In genomic region chr9:16817002-16817401, GRCh38 we compare ENCODE assay signal across 17 cellular contexts. TPM values are rescaled to one million over a fixed set of nuclear protein-coding genes. Genes with fewer than 3 reads are reported as not detected.
A peak's percentile ranks its signal among the peaks of the same experiment; 100 is the strongest.
DNase-seq lines count a peak whose midpoint lies in the region; ATAC-seq and TF ChIP-seq lines count a peak whose summit lies in the region.
"Had no signal": no experiment of that assay in that cellular context is flagged by ENCODE, and none has a peak within 500 bp of the region (broad histone marks: within the 10 kb centered on the region; RNA-seq: fewer than 3 reads in every experiment).

No MANE protein-coding gene starts in this region.

- CTCF ChIA-PET in PC-3 (lab: Charles Lee) = no interaction called here

- H3K9me2 ChIP-seq in GM23338 (ENCODE audit: insufficient read depth) (no peaks in the 10 kb centered on the region), hepatocyte (replicated peaks; ENCODE audit: insufficient read depth) (no peaks in the 10 kb centered on the region), PC-3 (replicated peaks; ENCODE audit: low read length) (no peaks in the 10 kb centered on the region)

- TF ChIP-seq POLR2A in Peyer's patch (IDR thresholded peaks at IDR 0.05) = no peak

- H4K20me1 ChIP-seq in GM23338 (replicated peaks; ENCODE audit: insufficient read depth) (no peaks in the 10 kb centered on the region), osteoblast (ENCODE audit: insufficient read depth, low read length) (peaks cover 17% of the 10 kb centered on the region), hepatocyte (ENCODE audit: insufficient read depth, poor library complexity, severe bottlenecking) (no peaks in the 10 kb centered on the region), PC-3 (ENCODE audit: low read length) (no peaks in the 10 kb centered on the region)

- TF ChIP-seq CTCF in GM23338 (conservative IDR thresholded peaks at IDR 0.05; ENCODE audit: low read depth in 2 of 2) (no peak), osteoblast (IDR thresholded peaks at IDR 0.05; ENCODE audit: extremely low read depth, low read depth, low read length) (no peak), hepatocyte (IDR thresholded peaks at IDR 0.05; ENCODE audit: poor library complexity) (no peak), PC-3 (conservative IDR thresholded peaks at IDR 0.05; ENCODE audit: low read depth, low read length) (no peak), Peyer's patch (IDR thresholded peaks at IDR 0.05) (no peak)

- peak overlapping the region; percentile 17; the same call in 1 of the 2 replicates for H3K4me2 ChIP-seq in GM23338
- no peak overlapping the region for H3K4me2 ChIP-seq in osteoblast (ENCODE audit: insufficient read depth, low read length)
- H3K4me2 ChIP-seq in hepatocyte = no peak overlapping the region
- no peak overlapping the region for H3K4me2 ChIP-seq in PC-3 (ENCODE audit: low read length)
- H3K4me2 ChIP-seq: BLaER1 treated with 17β-estradiol and CSF1 and Interleukin-3, amounts not matched to agents 10 nM and 100 nM had no signal

- peaks cover 29% of the 10 kb centered on the region for H3K4me1 ChIP-seq in GM23338 (ENCODE audit: insufficient read depth)
- H3K4me1 ChIP-seq in HUES6 (ENCODE audit: control insufficient read depth, insufficient read depth, low read length) = peaks cover 32% of the 10 kb centered on the region
- H3K4me1 ChIP-seq in osteoblast (ENCODE audit: insufficient read depth, low read length) = peaks cover 6% of the 10 kb centered on the region
- peaks cover 15% of the 10 kb centered on the region for H3K4me1 ChIP-seq in hepatocyte (ENCODE audit: insufficient read depth)
- H3K4me1 ChIP-seq in PC-3 (ENCODE audit: insufficient read depth, low read length) = no peaks in the 10 kb centered on the region
- no peaks in the 10 kb centered on the region for H3K4me1 ChIP-seq in Peyer's patch
- H3K4me1 ChIP-seq: BLaER1 treated with 17β-estradiol and CSF1 and Interleukin-3, amounts not matched to agents 10 nM and 100 nM had no signal

- peak overlapping the region; percentile 33; the same call in 1 of the 2 replicates for H3K27ac ChIP-seq in GM23338 (ENCODE audit: low read depth)
- 0 out of 2 replicates have a peak overlapping the region, but pooled peaks have one; percentile 22 for H3K27ac ChIP-seq in HUES6 (ENCODE audit: low read depth, low read length)
- no peak overlapping the region for H3K27ac ChIP-seq in osteoblast (ENCODE audit: low read depth, low read length)
- H3K27ac ChIP-seq in hepatocyte = no peak overlapping the region
- H3K27ac ChIP-seq in PC-3 (ENCODE audit: low read length) = no peak overlapping the region
- H3K27ac ChIP-seq in Peyer's patch = no peak overlapping the region
- H3K27ac ChIP-seq: BLaER1 treated with 17β-estradiol and CSF1 and Interleukin-3, amounts not matched to agents 10 nM and 100 nM had no signal

- H3K4me3 ChIP-seq in GM23338 = no peak overlapping the region
- no peak overlapping the region for H3K4me3 ChIP-seq in HUES6 (ENCODE audit: low read depth, low read length)
- no peak overlapping the region for H3K4me3 ChIP-seq in osteoblast (ENCODE audit: insufficient read depth, low read length)
- no peak overlapping the region for H3K4me3 ChIP-seq in hepatocyte
- no peak overlapping the region for H3K4me3 ChIP-seq in PC-3 (ENCODE audit: low read length)
- H3K4me3 ChIP-seq in Peyer's patch = no peak overlapping the region
- H3K4me3 ChIP-seq: BLaER1 treated with 17β-estradiol and CSF1 and Interleukin-3, amounts not matched to agents 10 nM and 100 nM; GM12878; K562 had no signal

- H3K9ac ChIP-seq in HUES6 (ENCODE audit: low read length) = no peak overlapping the region
- H3K9ac ChIP-seq in PC-3 (ENCODE audit: low read length) = no peak overlapping the region
- H3K9ac ChIP-seq: BLaER1 treated with 17β-estradiol and CSF1 and Interleukin-3, amounts not matched to agents 10 nM and 100 nM had no signal

- BruUV-seq in PC-3 (replicated peaks; lab: Mats Ljungman, UMichigan) = no TSS peak

- no peaks in the 10 kb centered on the region for H3K9me3 Mint-ChIP-seq in GM23338

- no peak overlapping the region for H3K4me3 Mint-ChIP-seq in GM23338
- H3K4me3 Mint-ChIP-seq: CD4-positive, CD25-positive, alpha-beta regulatory T cell had no signal

- H3K27me3 ChIP-seq in GM23338 (ENCODE audit: insufficient read depth) = no peaks in the 10 kb centered on the region
- H3K27me3 ChIP-seq in HUES6 (ENCODE audit: control insufficient read depth, insufficient read depth, low read length) = no peaks in the 10 kb centered on the region
- H3K27me3 ChIP-seq in osteoblast (ENCODE audit: insufficient read depth, low read length) = no peaks in the 10 kb centered on the region
- no peaks in the 10 kb centered on the region for H3K27me3 ChIP-seq in hepatocyte
- H3K27me3 ChIP-seq in PC-3 (ENCODE audit: low read length) = no peaks in the 10 kb centered on the region
- no peaks in the 10 kb centered on the region for H3K27me3 ChIP-seq in Peyer's patch
- H3K27me3 ChIP-seq: BLaER1 treated with 17β-estradiol and CSF1 and Interleukin-3, amounts not matched to agents 10 nM and 100 nM had no signal

- peaks cover 7% of the 10 kb centered on the region; the same call in 2 of the 3 replicates for H3K36me3 Mint-ChIP-seq in GM23338 (ENCODE audit: low read depth)
- H3K36me3 Mint-ChIP-seq: CD4-positive, CD25-positive, alpha-beta regulatory T cell had no signal

- peaks cover 38% of the 10 kb centered on the region for H3K4me1 Mint-ChIP-seq in GM23338
- H3K4me1 Mint-ChIP-seq: CD4-positive, CD25-positive, alpha-beta regulatory T cell had no signal

- peaks cover 3% of the 10 kb centered on the region for H3K27me3 Mint-ChIP-seq in GM23338 (ENCODE audit: insufficient read depth, low read depth, poor library complexity)
- H3K27me3 Mint-ChIP-seq: CD4-positive, CD25-positive, alpha-beta regulatory T cell had no signal

- DNase-seq in GM23338 (ENCODE audit: low spot score) (peak; percentile 44), NCI-H69 (lab: John Stamatoyannopoulos, UW) (peak; percentile 35), osteoblast (ENCODE audit: insufficient read length, low spot score, missing footprints) (peak; percentile 48), hepatocyte (ENCODE audit: low spot score) (no peak), PC-3 (no peak), Peyer's patch (no peak), nucleus accumbens (lab: John Stamatoyannopoulos, UW) (no peak)
- DNase-seq: ACHN; Calu3; CD4-positive, CD25-positive, alpha-beta regulatory T cell; DMS 273 treated with DMSO at 0.1 percent for 48 hours; DMS79 had no signal

- peak; percentile 85 for ATAC-seq in GM23338
- ATAC-seq in PC-3 = no peak
- ATAC-seq: GM12878, K562 had no signal

- POLR2A ChIA-PET in PC-3 (lab: Charles Lee; ENCODE audit: unreplicated experiment) = no interaction called here

- WGBS in hepatocyte (ENCODE audit: low lambda C conversion rate, missing lambda C conversion rate) = 88% methylated on average over 2 of the region's 2 CpGs

- peak overlapping the region; percentile 59 for H3K27ac Mint-ChIP-seq in GM23338
- H3K27ac Mint-ChIP-seq: CD4-positive, CD25-positive, alpha-beta regulatory T cell had no signal

- no peaks in the 10 kb centered on the region for H3F3A ChIP-seq in GM23338 (replicated peaks; ENCODE audit: low read depth)
- H3F3A ChIP-seq in PC-3 (ENCODE audit: low read length, unreplicated experiment) = no peaks in the 10 kb centered on the region

- intact Hi-C loops in PC-3 (cut with micrococcal nuclease) = no loop called here

- H3K9me3 ChIP-seq in HUES6 (ENCODE audit: control insufficient read depth, insufficient read depth, low read depth, low read length) = no peaks in the 10 kb centered on the region
- no peaks in the 10 kb centered on the region for H3K9me3 ChIP-seq in osteoblast (ENCODE audit: low read depth, low read length)
- no peaks in the 10 kb centered on the region for H3K9me3 ChIP-seq in hepatocyte (ENCODE audit: low read depth)
- H3K9me3 ChIP-seq in PC-3 (ENCODE audit: low read length) = no peaks in the 10 kb centered on the region
- no peaks in the 10 kb centered on the region for H3K9me3 ChIP-seq in Peyer's patch
- H3K9me3 ChIP-seq: BLaER1 treated with 17β-estradiol and CSF1 and Interleukin-3, amounts not matched to agents 10 nM and 100 nM had no signal

- H2AFZ ChIP-seq in GM23338 (no peak overlapping the region), osteoblast (ENCODE audit: low read length) (no peak overlapping the region), hepatocyte (no peak overlapping the region), PC-3 (ENCODE audit: low read length) (no peak overlapping the region)

- H3K36me3 ChIP-seq in GM23338 (ENCODE audit: insufficient read depth) (no peaks in the 10 kb centered on the region), HUES6 (ENCODE audit: control insufficient read depth, insufficient read depth, low read length) (no peaks in the 10 kb centered on the region), osteoblast (ENCODE audit: insufficient read depth, low read length) (peaks cover 3% of the 10 kb centered on the region), hepatocyte (replicated peaks; ENCODE audit: insufficient read depth, low read depth) (no peaks in the 10 kb centered on the region), PC-3 (ENCODE audit: low read depth, low read length) (no peaks in the 10 kb centered on the region), Peyer's patch (no peaks in the 10 kb centered on the region)
- H3K36me3 ChIP-seq: BLaER1 treated with 17β-estradiol and CSF1 and Interleukin-3, amounts not matched to agents 10 nM and 100 nM had no signal

- H3K79me2 ChIP-seq in GM23338 (replicated peaks; ENCODE audit: insufficient read depth) (peaks cover 52% of the 10 kb centered on the region), osteoblast (ENCODE audit: insufficient read depth, low read length) (peaks cover 74% of the 10 kb centered on the region), hepatocyte (peaks cover 17% of the 10 kb centered on the region), PC-3 (ENCODE audit: low read length) (no peaks in the 10 kb centered on the region)

TF ChIP-seq in GM23338, 12 proteins besides CTCF, POLR2A, EP300 and RAD21:
- no peak for TF ChIP-seq ZNF331 (CRISPR knock-in tag; IDR thresholded peaks at IDR 0.05; ENCODE audit: low read depth)
- no peak for TF ChIP-seq CREB1 (CRISPR knock-in tag; IDR thresholded peaks at IDR 0.05; ENCODE audit: low read depth)
- no peak for TF ChIP-seq EZH2 (IDR thresholded peaks at IDR 0.05; ENCODE audit: low read depth, unreplicated experiment)
- no peak for TF ChIP-seq ETS1 (IDR thresholded peaks at IDR 0.05)

RNA-seq across cellular contexts. Expression of gene BNC2, which starts 53.5 kb away (rescaled TPM):
- 13.2 and 17.7 TPM in 2 replicates for total RNA-seq in GM23338 (2014; rRNA removed; shearing (Covaris generic))
- polyA plus RNA-seq in GM23338 (2016; fragmentation: Nextera tagmentation; extraction: Ambion mirVana) (9.9 and 12.7 TPM in 2 replicates), hepatocyte (19.3 and 25.3 TPM in 2 replicates)
- total RNA-seq in osteoblast (51.3 and 53.9 TPM in 2 replicates), hepatocyte (16.5 and 20.7 TPM in 2 replicates), PC-3 (2014; rRNA removed) (11.7 TPM in 2 replicates), Peyer's patch (10 to 100 TPM in 2 of 4 donors, 1 to 10 TPM in 2; 3.9 to 45.4 (median 13.1) TPM)
- total RNA-seq: Calu3; CD4-positive, CD25-positive, alpha-beta regulatory T cell; HT-29; K562 had no signal
- polyA plus RNA-seq: CD4-positive, CD25-positive, alpha-beta regulatory T cell; K562 had no signal

Comparison
In these comparisons a context has a peak if more than half of its experiments do, and no peak if none do; other contexts are left out.
1. DNase-seq: peak in GM23338 (single experiment), NCI-H69 (single experiment) and osteoblast (single experiment); none in hepatocyte (single experiment), PC-3 (single experiment), Peyer's patch (0 of 3) and nucleus accumbens (0 of 56).
2. H3K27ac ChIP-seq: peak in GM23338 (single experiment) and HUES6 (single experiment); none in osteoblast (single experiment), hepatocyte (single experiment), PC-3 (single experiment) and Peyer's patch (0 of 4).